1 cellular context compared by ENCODE assay signal in the genomic region with DNA sequence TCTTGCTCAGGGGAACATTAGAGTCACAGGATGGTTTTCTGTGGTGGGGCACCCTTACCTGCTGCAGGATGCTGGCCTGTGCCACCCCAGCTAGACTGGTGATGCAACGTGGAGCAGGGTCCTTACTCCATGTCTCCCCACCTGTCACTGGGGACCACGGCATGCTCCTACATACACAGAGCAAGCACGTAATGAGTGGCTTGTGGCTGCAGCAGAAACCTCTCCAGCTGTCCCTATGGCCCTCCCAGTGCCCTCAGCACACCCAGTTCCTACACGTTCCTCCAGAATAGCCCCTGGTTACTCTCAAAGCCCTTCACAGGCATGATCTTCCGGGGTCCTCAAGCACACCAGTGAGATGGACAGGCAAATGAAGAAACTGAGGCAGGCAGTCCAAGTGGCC.
TF ChIP-seq lines count a peak whose summit lies in the region.

No MANE protein-coding gene starts in this region.

TF ChIP-seq in H1, 55 proteins besides CTCF, POLR2A, EP300 and RAD21:
- TF ChIP-seq POLR2AphosphoS5 (IDR thresholded peaks at IDR 0.05; ENCODE audit: low read depth, low read length) (no peak), RXRA (IDR thresholded peaks at IDR 0.05; ENCODE audit: insufficient read depth, low read depth, low read length) (no peak), NRF1 (IDR thresholded peaks at IDR 0.05; ENCODE audit: low read depth, low read length) (no peak), TBP (IDR thresholded peaks at IDR 0.05; ENCODE audit: low read depth, low read length) (no peak), CBX8 (IDR thresholded peaks at IDR 0.05; ENCODE audit: borderline replicate concordance, low read depth, low read length) (no peak), CREB1 (IDR thresholded peaks at IDR 0.05) (no peak), KDM4A (IDR thresholded peaks at IDR 0.05; ENCODE audit: low read depth, low read length, severe bottlenecking) (no peak), BRCA1 (IDR thresholded peaks at IDR 0.05; ENCODE audit: low read depth, low read length) (no peak), CEBPB (IDR thresholded peaks at IDR 0.05; ENCODE audit: low read depth, low read length) (no peak), SIX5 (IDR thresholded peaks at IDR 0.05; ENCODE audit: low read depth, low read length) (no peak), RNF2 (IDR thresholded peaks at IDR 0.05; ENCODE audit: borderline replicate concordance, low read depth, low read length, missing control alignments, poor library complexity, severe bottlenecking) (no peak), SRF (IDR thresholded peaks at IDR 0.05; ENCODE audit: low read depth, low read length) (no peak), SIN3A (conservative IDR thresholded peaks at IDR 0.05 in 1 of 2, IDR thresholded peaks at IDR 0.05 in 1 of 2; ENCODE audit: low read depth in 1 of 2, low read length in 2 of 2) (no peak), TAF1 (IDR thresholded peaks at IDR 0.05; ENCODE audit: low read depth, low read length) (no peak), BCL11A (IDR thresholded peaks at IDR 0.05; ENCODE audit: low read depth in 2 of 2, low read length in 2 of 2) (no peak), USF2 (IDR thresholded peaks at IDR 0.05; ENCODE audit: low read length) (no peak), JUN (IDR thresholded peaks at IDR 0.05; ENCODE audit: low read depth, low read length) (no peak), MAFK (IDR thresholded peaks at IDR 0.05; ENCODE audit: low read depth, low read length) (no peak), RBBP5 (IDR thresholded peaks at IDR 0.05; ENCODE audit: borderline replicate concordance, low read depth, low read length) (no peak)
